In genomic region chr7:115676080-115676479, GRCh38 we compare ENCODE assay signal across 8 cellular contexts.
DNase-seq lines count a peak whose midpoint lies in the region; ATAC-seq and TF ChIP-seq lines count a peak whose summit lies in the region.
"Had no signal": no experiment of that assay in that cellular context is flagged by ENCODE, and none has a peak within 500 bp of the region (broad histone marks: within the 10 kb centered on the region; RNA-seq: fewer than 3 reads in every experiment).

No MANE protein-coding gene starts in this region.

- H3K4me1 ChIP-seq in skeletal muscle satellite cell (ENCODE audit: control insufficient read depth, insufficient read depth, low read length) (peaks cover 26% of the 10 kb centered on the region), breast epithelium (no peaks in the 10 kb centered on the region)

- TF ChIP-seq CTCF in foreskin fibroblast (IDR thresholded peaks at IDR 0.05; ENCODE audit: low read depth, low read length) = peak; percentile 15
- TF ChIP-seq CTCF in breast epithelium (IDR thresholded peaks at IDR 0.05) = no peak

- H3K9ac ChIP-seq in skeletal muscle satellite cell (ENCODE audit: low read depth, low read length) = no peak overlapping the region

- peak overlapping the region; percentile 25 for H3K4me2 ChIP-seq in skeletal muscle satellite cell (ENCODE audit: low read length)

- TF ChIP-seq POLR2A in breast epithelium (IDR thresholded peaks at IDR 0.05) = no peak

- H3K27me3 ChIP-seq in skeletal muscle satellite cell (ENCODE audit: control insufficient read depth, insufficient read depth, low read length) (no peaks in the 10 kb centered on the region), breast epithelium (no peaks in the 10 kb centered on the region)

- peak; percentile 39 for DNase-seq in H4 (ENCODE audit: low spot score)
- peak; percentile 48 for DNase-seq in NCI-H82 (lab: John Stamatoyannopoulos, UW)
- peak; percentile 26 to 53 for DNase-seq in foreskin fibroblast
- no peak for DNase-seq in breast epithelium (ENCODE audit: low spot score in 2 of 2)
- DNase-seq in germinal center (ENCODE audit: low spot score) = no peak
- DNase-seq: NCI-H2029 had no signal

- intact Hi-C loops in breast epithelium (cut with DNase I; ENCODE audit: low total_unique reads) = no loop called here

- H3K36me3 ChIP-seq in skeletal muscle satellite cell (ENCODE audit: insufficient read depth, low read length) (no peaks in the 10 kb centered on the region), breast epithelium (no peaks in the 10 kb centered on the region)

- no peak for ATAC-seq in HG03135 (IDR thresholded peaks at IDR 0.05; ENCODE audit: unreplicated experiment)

- H3K4me3 ChIP-seq in foreskin fibroblast (ENCODE audit: low read depth in 1 of 2, low read length in 2 of 2) (no peak overlapping the region), skeletal muscle satellite cell (ENCODE audit: low read length) (no peak overlapping the region), breast epithelium (no peak overlapping the region)

- no peak overlapping the region for H3K27ac ChIP-seq in breast epithelium

- no peaks in the 10 kb centered on the region for H3K9me3 ChIP-seq in skeletal muscle satellite cell (replicated peaks; ENCODE audit: low read length)
- no peaks in the 10 kb centered on the region for H3K9me3 ChIP-seq in breast epithelium

Comparison
In these comparisons a context has a peak if more than half of its experiments do, and no peak if none do; other contexts are left out.
1. DNase-seq: peak in H4 (single experiment), NCI-H82 (single experiment) and foreskin fibroblast (2 of 2); none in breast epithelium (0 of 2) and germinal center (single experiment).